ENCODE assay signal across 22 cellular contexts in the genomic region with DNA sequence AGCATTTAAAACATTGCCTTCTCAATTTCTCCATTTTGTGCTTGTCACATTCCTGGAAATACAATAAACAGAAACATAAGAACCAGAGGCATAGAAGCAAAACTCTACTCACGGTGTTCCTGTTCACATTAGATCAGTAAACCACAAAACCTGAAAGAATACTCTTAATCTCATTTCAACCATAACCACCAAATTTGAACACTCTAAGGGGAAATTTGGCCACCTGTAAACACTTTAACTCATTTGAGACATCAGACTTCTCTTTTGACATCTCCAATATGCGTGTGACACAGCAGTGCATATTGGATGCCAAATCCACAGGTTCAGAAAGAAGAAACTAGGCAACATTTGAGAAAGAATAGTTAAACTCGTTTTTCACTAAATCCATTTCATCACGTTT.
DNase-seq lines count a peak whose midpoint lies in the region; ATAC-seq, FAIRE-seq and TF ChIP-seq lines count a peak whose summit lies in the region.
"Had no signal": no experiment of that assay in that cellular context is flagged by ENCODE, and none has a peak within 500 bp of the region (broad histone marks: within the 10 kb centered on the region; RNA-seq: fewer than 3 reads in every experiment).

No MANE protein-coding gene starts in this region.

- FAIRE-seq in H1 (lab: Jason Lieb, UNC) (no peak), urothelium cell line (lab: Jason Lieb, UNC) (no peak)
- FAIRE-seq: D721Med, GM18507, GM19239, HepG2, HTR-8/SVneo had no signal

- POLR2A ChIA-PET in H1 (lab: Charles Lee; ENCODE audit: partially characterized antibody): no interaction called here

- no peak for TF ChIP-seq POLR2A in H1 (IDR thresholded peaks at IDR 0.05; ENCODE audit: control extremely low read depth in 1 of 2, low read depth in 2 of 2, low read length in 2 of 2)

- no peak overlapping the region for H2BK120ac ChIP-seq in H1 (replicated peaks; ENCODE audit: low read depth, low read length)

- no peak overlapping the region for H2BK20ac ChIP-seq in H1 (ENCODE audit: low read length)

- H4K5ac ChIP-seq in H1 (ENCODE audit: insufficient read length, low read depth, low read length): no peak overlapping the region

- H4K8ac ChIP-seq in H1 (ENCODE audit: extremely low read depth, insufficient read depth, low read length): no peak overlapping the region

- H3K4me3 ChIP-seq in DND-41 (ENCODE audit: low read depth in 1 of 2, low read length in 2 of 2) (no peak overlapping the region), GM23338 (no peak overlapping the region), H1 (ENCODE audit: extremely low read depth in 1 of 4, insufficient read depth in 2 of 4, low read depth in 3 of 4, low read length in 4 of 4) (no peak overlapping the region)

- no peaks in the 10 kb centered on the region for H3K79me2 ChIP-seq in DND-41 (ENCODE audit: insufficient read depth, low read length)
- H3K79me2 ChIP-seq in GM23338 (replicated peaks; ENCODE audit: insufficient read depth): no peaks in the 10 kb centered on the region
- no peaks in the 10 kb centered on the region for H3K79me2 ChIP-seq in H1 (ENCODE audit: control insufficient read depth in 1 of 2, insufficient read depth in 2 of 2, low read length in 2 of 2)

- H3K4ac ChIP-seq in H1 (replicated peaks; ENCODE audit: insufficient read length, low read depth, low read length): no peak overlapping the region

- no peak overlapping the region for H3K9ac ChIP-seq in DND-41 (ENCODE audit: low read depth, low read length)
- H3K9ac ChIP-seq in H1 (replicated peaks in 1 of 4; ENCODE audit: extremely low read depth in 1 of 4, low read depth in 3 of 4, low read length in 3 of 4): no peak overlapping the region

- WGBS in H1 (ENCODE audit: extremely low coverage in 1 of 2, insufficient coverage in 1 of 2, insufficient read length in 1 of 2, insufficient replicate concordance in 2 of 2, low coverage in 1 of 2, low lambda C conversion rate in 2 of 2, missing lambda C conversion rate in 1 of 2), 2 experiments: 86% methylated on average over 4 of the region's 4 CpGs; no CpG with 5 or more reads in 1 of the 2 experiments

- H3K36me3 ChIP-seq in DND-41 (ENCODE audit: insufficient read depth, low read length): no peaks in the 10 kb centered on the region
- no peaks in the 10 kb centered on the region for H3K36me3 ChIP-seq in GM23338 (ENCODE audit: insufficient read depth)
- H3K36me3 ChIP-seq in KOPT-K1 (ENCODE audit: insufficient read depth, low read length): no peaks in the 10 kb centered on the region
- H3K36me3 ChIP-seq in H1 (ENCODE audit: control insufficient read depth in 2 of 4, insufficient read depth in 4 of 4, low read length in 3 of 4): no peaks in the 10 kb centered on the region

- no peaks in the 10 kb centered on the region for H3K23me2 ChIP-seq in H1 (ENCODE audit: low read depth, low read length)

- no peak overlapping the region for H3K56ac ChIP-seq in H1 (replicated peaks; ENCODE audit: insufficient read length, low read depth, low read length)

- TF ChIP-seq RAD21 in H1 (IDR thresholded peaks at IDR 0.05 in 1 of 2, conservative IDR thresholded peaks at IDR 0.05 in 1 of 2; ENCODE audit: low read depth in 2 of 2, low read length in 2 of 2): no peak

- ATAC-seq in DND-41 (ENCODE audit: insufficient read depth, low read depth) (peak; percentile 84), GM23338 (no peak)
- ATAC-seq: CD8-positive, alpha-beta T cell; HepG2 had no signal

- no peak overlapping the region for H3K27ac Mint-ChIP-seq in GM23338
- H3K27ac Mint-ChIP-seq: CD14-positive monocyte; CD8-positive, alpha-beta T cell had no signal

- H3K18ac ChIP-seq in H1 (ENCODE audit: extremely low read depth, low read length): no peak overlapping the region

- DNase-seq in DND-41: no peak
- DNase-seq in GM23338 (ENCODE audit: low spot score): no peak
- DNase-seq in H1 (ENCODE audit: low read depth in 1 of 2, low spot score in 2 of 2): no peak
- DNase-seq in GM19240 (ENCODE audit: insufficient read length, low spot score): no peak
- no peak for DNase-seq in urothelium cell line (ENCODE audit: low spot score)
- DNase-seq in GM13976 (ENCODE audit: low spot score): no peak
- DNase-seq in mesenteric fat pad (ENCODE audit: low spot score): no peak
- DNase-seq: CD8-positive, alpha-beta T cell; COR-L47; DMS153; DMS79 treated with DMSO at 0.1 percent for 48 hours; GDM1; H7; Kasumi-1 had no signal

- H4K20me1 ChIP-seq in DND-41 (ENCODE audit: insufficient read depth, low read length): no peaks in the 10 kb centered on the region
- H4K20me1 ChIP-seq in GM23338 (replicated peaks; ENCODE audit: insufficient read depth): no peaks in the 10 kb centered on the region
- no peaks in the 10 kb centered on the region for H4K20me1 ChIP-seq in H1 (replicated peaks in 1 of 2; ENCODE audit: control insufficient read depth in 1 of 2, insufficient read depth in 2 of 2, low read length in 2 of 2)

- no peaks in the 10 kb centered on the region for H3K4me1 Mint-ChIP-seq in GM23338
- H3K4me1 Mint-ChIP-seq: CD14-positive monocyte had no signal

- TF ChIP-seq EP300 in H1 (IDR thresholded peaks at IDR 0.05; ENCODE audit: borderline replicate concordance in 1 of 2, low read depth in 2 of 2, low read length in 2 of 2): no peak

- no peaks in the 10 kb centered on the region for H3K9me3 Mint-ChIP-seq in GM23338

- no peak overlapping the region for H2AK5ac ChIP-seq in H1 (ENCODE audit: low read depth, low read length)

- H3F3A ChIP-seq in GM23338 (replicated peaks; ENCODE audit: low read depth): no peaks in the 10 kb centered on the region

- peaks cover 27% of the 10 kb centered on the region for H3K4me1 ChIP-seq in DND-41 (ENCODE audit: insufficient read depth, low read length)
- H3K4me1 ChIP-seq in GM23338 (ENCODE audit: insufficient read depth): no peaks in the 10 kb centered on the region
- no peaks in the 10 kb centered on the region; a peak in 1 of 7 replicates for H3K4me1 ChIP-seq in H1 (replicated peaks in 1 of 4; ENCODE audit: control insufficient read depth in 3 of 4, insufficient read depth in 4 of 4, low read length in 3 of 4)

- no peaks in the 10 kb centered on the region for H3K27me3 Mint-ChIP-seq in GM23338 (ENCODE audit: insufficient read depth, low read depth, poor library complexity)

- H3K79me1 ChIP-seq in H1 (ENCODE audit: low read depth, low read length): no peaks in the 10 kb centered on the region

- H3K14ac ChIP-seq in H1 (ENCODE audit: insufficient read length): no peak overlapping the region

- H3K36me3 Mint-ChIP-seq in GM23338 (ENCODE audit: low read depth): no peaks in the 10 kb centered on the region
- H3K36me3 Mint-ChIP-seq: CD14-positive monocyte; CD8-positive, alpha-beta T cell had no signal

- H3K4me3 Mint-ChIP-seq in GM23338: no peak overlapping the region
- H3K4me3 Mint-ChIP-seq: CD14-positive monocyte; CD8-positive, alpha-beta T cell had no signal

- no peak overlapping the region for H2BK12ac ChIP-seq in H1 (ENCODE audit: low read depth, low read length)

- H2BK15ac ChIP-seq in H1 (ENCODE audit: low read length): no peak overlapping the region

- H3K4me2 ChIP-seq in DND-41 (ENCODE audit: insufficient read depth, low read length) (peak overlapping the region; percentile 35), GM23338 (no peak overlapping the region), H1 (ENCODE audit: insufficient read depth in 1 of 2, low read depth in 2 of 2, low read length in 2 of 2) (no peak overlapping the region)

- no peak overlapping the region for H3K23ac ChIP-seq in H1 (ENCODE audit: insufficient read length)

- H3K27ac ChIP-seq in DND-41 (ENCODE audit: low read length): peak overlapping the region; percentile 67
- H3K27ac ChIP-seq in GM23338 (ENCODE audit: low read depth): no peak overlapping the region
- peak overlapping the region; percentile 34 for H3K27ac ChIP-seq in KOPT-K1 (ENCODE audit: low read depth, low read length, poor library complexity, severe bottlenecking)
- no peak overlapping the region for H3K27ac ChIP-seq in H1 (ENCODE audit: low read depth, low read length)
- H3K27ac ChIP-seq: 22Rv1 had no signal

- no peaks in the 10 kb centered on the region for H3K9me3 ChIP-seq in DND-41 (ENCODE audit: insufficient read depth, low read length, severe bottlenecking)
- no peaks in the 10 kb centered on the region for H3K9me3 ChIP-seq in KOPT-K1 (ENCODE audit: insufficient read depth, low read length, poor library complexity, severe bottlenecking)
- no peaks in the 10 kb centered on the region; a peak in 1 of 4 replicates for H3K9me3 ChIP-seq in H1 (ENCODE audit: insufficient read depth in 2 of 2, low read depth in 1 of 2, low read length in 1 of 2)

- H3K9me2 ChIP-seq in GM23338 (ENCODE audit: insufficient read depth): no peaks in the 10 kb centered on the region

- CTCF ChIA-PET in H1 (lab: Charles Lee; ENCODE audit: partially characterized antibody): no interaction called here

- H2BK5ac ChIP-seq in H1 (ENCODE audit: low read depth, low read length): no peak overlapping the region

- peak overlapping the region; percentile 56 for H2AFZ ChIP-seq in DND-41 (ENCODE audit: low read depth, low read length)
- peak overlapping the region; percentile 5; the same call in 1 of the 2 replicates for H2AFZ ChIP-seq in GM23338
- peak overlapping the region; percentile 14; the same call in 1 of the 2 replicates for H2AFZ ChIP-seq in H1 (ENCODE audit: low read length)

- TF ChIP-seq CTCF in DND-41 (IDR thresholded peaks at IDR 0.05; ENCODE audit: borderline replicate concordance, extremely low read depth, low read length, poor library complexity, severe bottlenecking) (no peak), GM23338 (conservative IDR thresholded peaks at IDR 0.05; ENCODE audit: low read depth in 2 of 2) (no peak), H1 (IDR thresholded peaks at IDR 0.05; ENCODE audit: control extremely low read depth in 1 of 3, insufficient read depth in 1 of 3, low read depth in 1 of 3, low read length in 3 of 3) (no peak), GM13976 (IDR thresholded peaks at IDR 0.05; ENCODE audit: borderline replicate concordance, control extremely low read depth, extremely low read depth, insufficient read depth, missing control alignments) (no peak)

- H4K91ac ChIP-seq in H1 (replicated peaks; ENCODE audit: insufficient read length, low read length): no peak overlapping the region

- in situ Hi-C loops in GM13976 (cut with MboI; ENCODE audit: low sequenced_read_pairs, unreplicated experiment): no loop called here

- H3K27me3 ChIP-seq in DND-41 (ENCODE audit: insufficient read depth, low read length, poor library complexity) (no peaks in the 10 kb centered on the region), GM23338 (ENCODE audit: insufficient read depth) (no peaks in the 10 kb centered on the region), H1 (replicated peaks in 1 of 4; ENCODE audit: control insufficient read depth in 3 of 4, extremely low read depth in 1 of 4, insufficient read depth in 3 of 4, low read length in 3 of 4) (no peaks in the 10 kb centered on the region)

TF ChIP-seq in GM23338, 12 proteins besides CTCF, POLR2A, EP300 and RAD21 (continues in another document):
- TF ChIP-seq ZNF331 (CRISPR knock-in tag; IDR thresholded peaks at IDR 0.05; ENCODE audit: low read depth): no peak
- TF ChIP-seq EZH2phosphoT487 (IDR thresholded peaks at IDR 0.05; ENCODE audit: unreplicated experiment): no peak
- TF ChIP-seq ZNF114 (CRISPR knock-in tag; IDR thresholded peaks at IDR 0.05): no peak

TF ChIP-seq in H1, 55 proteins besides CTCF, POLR2A, EP300 and RAD21 (continues in another document):
- TF ChIP-seq TAF1 (IDR thresholded peaks at IDR 0.05; ENCODE audit: low read depth, low read length) (no peak), KDM1A (IDR thresholded peaks at IDR 0.05; ENCODE audit: borderline replicate concordance, low read length) (no peak)

Comparison
In these comparisons a context has a peak if more than half of its experiments do, and no peak if none do; other contexts are left out.
1. H2AFZ ChIP-seq: peak in every context shown above with its lines; median percentile 56 in DND-41; 14 in H1; 5 in GM23338.
2. H3K27ac ChIP-seq: peak in DND-41 (single experiment) and KOPT-K1 (single experiment); none in GM23338 (single experiment) and H1 (single experiment).